In genomic region chr17:73582821-73583220, GRCh38 we compare ENCODE assay signal across 21 cellular contexts.
"Had no signal": no experiment of that assay in that cellular context is flagged by ENCODE, and none has a peak within 500 bp of the region (broad histone marks: within the 10 kb centered on the region; RNA-seq: fewer than 3 reads in every experiment).

No MANE protein-coding gene starts in this region.

- H3K36me3 ChIP-seq: brain microvascular endothelial cell, upper lobe of right lung had no signal

- DNase-seq: activated CD4-positive, alpha-beta T cell treated with anti-CD3 and anti-CD28 coated beads, Interleukin-2, amount 50 U/mL, for 1 hour; activated CD8-positive, alpha-beta T cell treated with anti-CD3 and anti-CD28 coated beads, Interleukin-2, amount 10 ng/mL, durations not matched to agents 7 days and 5 days; activated gamma-delta T cell; activated naive CD4-positive, alpha-beta T cell treated with anti-CD3 and anti-CD28 coated beads, Interleukin-2, amount 50 U/mL, for 16 hours; activated naive CD8-positive, alpha-beta T cell treated with anti-CD3 and anti-CD28 coated beads, Interleukin-2, amount 50 U/mL, for 24 hours; brain microvascular endothelial cell; caudate nucleus; dermis blood vessel endothelial cell; effector CD8-positive, alpha-beta T cell; foreskin keratinocyte; left colon; stimulated activated CD4-positive, alpha-beta T cell treated with anti-CD3 and anti-CD28 coated beads, Interleukin-4, amount 100 ng/mL, for 1 hour; stimulated activated naive CD8-positive, alpha-beta T cell treated with anti-CD3 and anti-CD28 coated beads, Interleukin-15, Interleukin-2, amounts not matched to agents 100 U/mL and 50 U/mL, for 24 hours; upper lobe of right lung had no signal

- H3K27me3 Mint-ChIP-seq: activated naive CD8-positive, alpha-beta T cell treated with anti-CD3 and anti-CD28 coated beads, Interleukin-2, amount 50 U/mL, for 24 hours; memory B cell had no signal

- H3K27me3 ChIP-seq: brain microvascular endothelial cell had no signal

- H3K27ac Mint-ChIP-seq: activated CD8-positive, alpha-beta T cell treated with anti-CD3 and anti-CD28 coated beads, Interleukin-2, amount 10 ng/mL, durations not matched to agents 7 days and 5 days; activated naive CD8-positive, alpha-beta T cell treated with anti-CD3 and anti-CD28 coated beads, Interleukin-2, amount 50 U/mL, for 24 hours; activated T-helper 1 cell treated with anti-CD3 and anti-CD28 coated beads, Interleukin-12 subunit alpha, Interleukin-12 subunit beta, Interleukin-2, Interleukin-4 antibody, amounts not matched to agents 30 ng/mL and 10 ng/mL and 1 ng/mL, durations not matched to agents 14 hours and 24 hours and 36 hours; memory B cell; progenitor cell of endocrine pancreas; T-helper 2 cell treated with Interferon-gamma antibody and Interleukin-4, amounts not matched to agents 5 μg/mL and 100 μg/mL, for 36 hours had no signal

- H3K9me3 Mint-ChIP-seq: activated naive CD8-positive, alpha-beta T cell treated with anti-CD3 and anti-CD28 coated beads, Interleukin-2, amount 50 U/mL, for 24 hours; activated T-helper 1 cell treated with anti-CD3 and anti-CD28 coated beads, Interleukin-12 subunit alpha, Interleukin-12 subunit beta, Interleukin-2, Interleukin-4 antibody, amounts not matched to agents 30 ng/mL and 10 ng/mL and 1 ng/mL, durations not matched to agents 14 hours and 24 hours and 36 hours; memory B cell; T-helper 2 cell treated with Interferon-gamma antibody and Interleukin-4, amounts not matched to agents 5 μg/mL and 100 μg/mL, for 36 hours had no signal

- H3K4me3 ChIP-seq: upper lobe of right lung had no signal

- H3K27ac ChIP-seq: brain microvascular endothelial cell, foreskin keratinocyte, upper lobe of right lung, VCaP had no signal

- H3K9me3 ChIP-seq: upper lobe of right lung had no signal

- ATAC-seq: activated CD4-positive, CD25-positive, alpha-beta regulatory T cell treated with anti-CD3 and anti-CD28 coated beads, Interleukin-2, amount 50 U/mL, for 24 hours; activated CD8-positive, alpha-beta T cell treated with anti-CD3 and anti-CD28 coated beads, Interleukin-2, amount 10 ng/mL, durations not matched to agents 7 days and 5 days; activated naive CD8-positive, alpha-beta T cell treated with anti-CD3 and anti-CD28 coated beads, Interleukin-2, amount 50 U/mL, for 24 hours; foreskin keratinocyte; left colon; stimulated activated naive CD8-positive, alpha-beta T cell treated with anti-CD3 and anti-CD28 coated beads, Interleukin-15, Interleukin-2, amounts not matched to agents 100 U/mL and 50 U/mL, for 24 hours; upper lobe of right lung had no signal

- H3K4me1 ChIP-seq: foreskin keratinocyte, upper lobe of right lung had no signal

- FAIRE-seq: keratinocyte had no signal

- H3K4me3 Mint-ChIP-seq: activated CD8-positive, alpha-beta T cell treated with anti-CD3 and anti-CD28 coated beads, Interleukin-2, amount 10 ng/mL, durations not matched to agents 7 days and 5 days; activated naive CD8-positive, alpha-beta T cell treated with anti-CD3 and anti-CD28 coated beads, Interleukin-2, amount 50 U/mL, for 24 hours; activated T-helper 1 cell treated with anti-CD3 and anti-CD28 coated beads, Interleukin-12 subunit alpha, Interleukin-12 subunit beta, Interleukin-2, Interleukin-4 antibody, amounts not matched to agents 30 ng/mL and 10 ng/mL and 1 ng/mL, durations not matched to agents 14 hours and 24 hours and 36 hours; memory B cell; T-helper 2 cell treated with Interferon-gamma antibody and Interleukin-4, amounts not matched to agents 5 μg/mL and 100 μg/mL, for 36 hours had no signal
